Comparison of ENCODE assay signal across 8 cellular contexts in the genomic region with DNA sequence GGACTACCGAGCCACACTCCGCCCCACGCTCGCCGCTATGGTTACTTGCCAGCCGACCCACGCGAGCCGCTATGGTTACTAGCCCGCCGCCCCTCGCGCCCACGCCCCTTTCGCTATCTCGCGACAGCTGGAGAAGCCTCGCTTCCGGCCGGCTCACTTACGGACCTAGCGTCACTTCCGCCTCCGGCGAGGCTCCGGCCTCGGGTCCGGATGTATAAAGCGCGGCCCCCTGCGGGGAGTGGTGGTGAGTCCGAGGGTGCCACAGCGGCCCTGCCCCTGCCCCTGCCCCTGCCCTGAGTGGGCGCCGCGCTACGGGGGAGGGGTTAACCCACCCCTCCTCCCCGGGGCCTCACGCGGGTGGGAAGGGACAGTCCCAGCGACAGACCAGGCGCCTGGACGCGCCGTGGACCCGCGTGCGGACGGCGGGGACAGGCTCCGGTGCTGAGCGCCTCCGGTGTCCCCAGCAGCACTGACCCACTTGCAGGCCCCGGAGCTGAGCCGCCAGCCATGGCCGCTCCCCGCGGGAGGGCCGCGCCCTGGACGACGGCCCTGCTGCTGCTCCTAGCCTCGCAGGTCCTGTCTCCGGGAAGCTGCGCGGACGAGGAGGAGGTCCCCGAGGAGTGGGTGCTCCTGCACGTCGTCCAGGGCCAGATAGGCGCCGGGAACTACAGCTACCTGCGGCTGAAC. TPM values are rescaled to one million over a fixed set of nuclear protein-coding genes. Genes with fewer than 3 reads are reported as not detected.
DNase-seq lines count a peak whose midpoint lies in the region; ATAC-seq and TF ChIP-seq lines count a peak whose summit lies in the region.

A gene (plus strand): TSS at position 174 of the 687 bp plus-strand sequence. CDS start 334 bp downstream, at position 508.
A gene (minus strand): TSS at position 77 of the 687 bp plus-strand sequence. CDS start 13,024 bp downstream, outside the sequence.

- H3K4me3 Mint-ChIP-seq in activated naive CD8-positive, alpha-beta T cell = peak within 1 kb of the TSS; percentile 95
- H3K4me3 Mint-ChIP-seq in glutamatergic neuron (ENCODE audit: unreplicated experiment) (peak within 1 kb of the TSS; percentile 91), osteocyte (ENCODE audit: unreplicated experiment) (peak within 1 kb of the TSS; percentile 88)

- H3K27ac ChIP-seq in thymus (ENCODE audit: low read depth) = peak within 1 kb of the TSS; percentile 97

- H3K36me3 ChIP-seq in thymus (ENCODE audit: control insufficient read depth, insufficient read depth) = peaks cover 11% of the 10 kb centered on the region

- no peaks in the 10 kb centered on the region for H3K9me3 ChIP-seq in thymus (ENCODE audit: control insufficient read depth)

- peaks cover 9% of the 10 kb centered on the region for H3K36me3 Mint-ChIP-seq in activated naive CD8-positive, alpha-beta T cell
- H3K36me3 Mint-ChIP-seq in glutamatergic neuron (ENCODE audit: unreplicated experiment) (no peaks in the 10 kb centered on the region), osteocyte (ENCODE audit: unreplicated experiment) (peaks cover 6% of the 10 kb centered on the region)

- H3K27me3 ChIP-seq in thymus (ENCODE audit: control insufficient read depth, insufficient read depth) = no peaks in the 10 kb centered on the region

- H3K27ac Mint-ChIP-seq in activated naive CD8-positive, alpha-beta T cell = peak within 1 kb of the TSS; percentile 92
- H3K27ac Mint-ChIP-seq in glutamatergic neuron (ENCODE audit: unreplicated experiment) (peak within 1 kb of the TSS; percentile 73), osteocyte (ENCODE audit: unreplicated experiment) (peak within 1 kb of the TSS; percentile 90)

- peaks cover 9% of the 10 kb centered on the region for H3K4me1 ChIP-seq in thymus (ENCODE audit: control insufficient read depth, insufficient read depth, low read length)

- CTCF ChIA-PET in GM10248 (lab: Yijun Ruan, JAX) = interaction anchor here (1.0 to 1.7 kb wide), 4 partner anchors 9 to 47 kb away, joined by 3 to 5 read pairs (median 4); no protein-coding TSS in a partner anchor

- WGBS in thymus = under 1% methylated on average over 73 of the region's 73 CpGs

- TF ChIP-seq CTCF in GM10248 (IDR thresholded peaks at IDR 0.05; ENCODE audit: control extremely low read depth, extremely low read depth, low read depth, missing control alignments) = no peak
- TF ChIP-seq CTCF in glutamatergic neuron (IDR thresholded peaks at IDR 0.05; ENCODE audit: partially characterized antibody, unreplicated experiment) = no peak
- no peak for TF ChIP-seq CTCF in osteocyte (IDR thresholded peaks at IDR 0.05)

- POLR2A ChIA-PET in GM10248 (lab: Yijun Ruan, JAX) = interaction anchor here (1.0 to 1.9 kb wide), 4 partner anchors 8 to 24 kb away, joined by 3 to 5 read pairs (median 4); no protein-coding TSS in a partner anchor

- no peaks in the 10 kb centered on the region for H3K27me3 Mint-ChIP-seq in activated naive CD8-positive, alpha-beta T cell
- no peaks in the 10 kb centered on the region for H3K27me3 Mint-ChIP-seq in glutamatergic neuron (ENCODE audit: unreplicated experiment)
- no peaks in the 10 kb centered on the region for H3K27me3 Mint-ChIP-seq in osteocyte (ENCODE audit: unreplicated experiment)

- DNase-seq in GM10248 (ENCODE audit: extremely low spot score) = peak; percentile 96
- DNase-seq in NCI-H1092 treated with DMSO at 0.1 percent for 48 hours (lab: John Stamatoyannopoulos, UW) = peak; percentile 99
- DNase-seq in SKM-1 (lab: John Stamatoyannopoulos, UW; ENCODE audit: unreplicated experiment) = peak; percentile 55
- DNase-seq in glutamatergic neuron = peak; percentile 97
- peak; percentile 98 for DNase-seq in osteocyte (ENCODE audit: extremely low spot score, unreplicated experiment)

- ATAC-seq in HG02610 (IDR thresholded peaks at IDR 0.05; ENCODE audit: unreplicated experiment) = peak; percentile 95

- peak within 1 kb of the TSS; percentile 95 for H3K4me3 ChIP-seq in thymus (ENCODE audit: low read length)

- H3K9me3 Mint-ChIP-seq in activated naive CD8-positive, alpha-beta T cell (ENCODE audit: low read depth) = no peaks in the 10 kb centered on the region
- H3K9me3 Mint-ChIP-seq in glutamatergic neuron (ENCODE audit: unreplicated experiment) = peaks cover 6% of the 10 kb centered on the region
- no peaks in the 10 kb centered on the region for H3K9me3 Mint-ChIP-seq in osteocyte (ENCODE audit: unreplicated experiment)

- H3K4me1 Mint-ChIP-seq in activated naive CD8-positive, alpha-beta T cell (ENCODE audit: low read depth) = peaks cover 49% of the 10 kb centered on the region
- H3K4me1 Mint-ChIP-seq in glutamatergic neuron (ENCODE audit: low read depth, unreplicated experiment) (no peaks in the 10 kb centered on the region), osteocyte (ENCODE audit: unreplicated experiment) (peaks cover 37% of the 10 kb centered on the region)

RNA-seq across cellular contexts. Expression of the first gene that starts in this region (rescaled TPM):
- total RNA-seq in glutamatergic neuron (ENCODE audit: unreplicated experiment) (29.7 TPM), osteocyte (32.3 and 33.1 TPM in 2 replicates)
- polyA plus RNA-seq in thymus = 12.2 TPM

RNA-seq across cellular contexts. Expression of the second gene that starts in this region (rescaled TPM):
- total RNA-seq in glutamatergic neuron (ENCODE audit: unreplicated experiment) (64.8 TPM), osteocyte (37.0 and 37.4 TPM in 2 replicates)
- polyA plus RNA-seq in thymus = 42.0 TPM

Comparison
In these comparisons a context has a peak if more than half of its experiments do, and no peak if none do; other contexts are left out.
1. Peak in every context shown above with its lines: DNase-seq, ATAC-seq, H3K4me3 ChIP-seq and H3K27ac ChIP-seq.